ENCODE assay signal across 22 cellular contexts in the genomic region with DNA sequence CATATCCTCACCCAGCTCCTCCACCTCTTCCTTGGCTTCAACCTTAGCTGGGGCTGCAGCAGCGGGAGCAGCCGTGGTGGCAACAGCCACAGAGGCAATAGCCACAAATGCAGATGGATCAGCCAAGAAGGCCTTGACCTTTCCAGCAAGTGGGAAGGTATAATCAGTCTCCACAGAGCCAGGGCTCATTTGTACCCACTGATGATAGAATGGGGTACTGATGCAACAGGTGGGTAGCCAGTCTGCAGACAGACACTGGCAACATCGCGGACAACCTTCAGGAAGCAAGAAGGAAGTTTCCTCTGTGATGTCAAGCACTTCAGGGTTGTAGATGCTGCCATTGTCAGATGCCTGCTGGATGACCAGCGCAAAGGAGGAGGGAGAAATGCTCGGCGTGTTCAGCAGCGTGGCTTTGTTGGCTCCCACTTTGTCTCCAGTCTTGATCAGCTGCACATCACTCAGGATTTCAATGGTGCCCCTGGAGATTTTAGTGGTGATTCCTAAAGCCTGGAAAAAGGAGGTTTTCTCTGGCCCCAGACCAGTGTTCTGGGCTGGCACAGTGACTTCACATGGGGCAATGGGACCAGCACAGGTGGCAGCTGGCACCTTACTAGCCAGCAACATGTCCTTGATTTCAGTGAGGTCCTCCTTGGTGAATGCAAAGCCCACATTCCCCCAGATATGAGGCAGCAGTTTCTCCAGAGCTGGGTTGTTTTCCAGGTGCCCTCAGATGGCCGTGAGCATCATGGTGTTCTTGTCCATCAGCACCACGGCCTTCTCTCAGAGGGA. TPM values are rescaled to one million over a fixed set of nuclear protein-coding genes. Genes with fewer than 3 reads are reported as not detected.
"Had no signal": no experiment of that assay in that cellular context is flagged by ENCODE, and none has a peak within 500 bp of the region (broad histone marks: within the 10 kb centered on the region; RNA-seq: fewer than 3 reads in every experiment).

No MANE protein-coding gene starts in this region.

- H3K4me3 ChIP-seq: hepatocyte, prostate gland, right lobe of liver, stomach, thoracic aorta, transverse colon had no signal

- H3K9me3 ChIP-seq: prostate gland, right lobe of liver, stomach, thoracic aorta, transverse colon had no signal

- FAIRE-seq: colon, endothelial cell of umbilical vein had no signal

- H3K27ac Mint-ChIP-seq: endodermal cell, naive B cell had no signal

- H3K27me3 ChIP-seq: right lobe of liver, transverse colon had no signal

- DNase-seq: endodermal cell; foreskin melanocyte; mesendoderm; naive B cell; stimulated activated CD4-positive, alpha-beta T cell treated with anti-CD3 and anti-CD28 coated beads, Interleukin-1b, Interleukin-23, amount 100 ng/mL, for 48 hours; stimulated activated CD4-positive, alpha-beta T cell treated with anti-CD3 and anti-CD28 coated beads, Interleukin-4, amount 100 ng/mL, for 4 hours had no signal

- H3K36me3 ChIP-seq: prostate gland, right lobe of liver, stomach, thoracic aorta, transverse colon had no signal

- H3K36me3 Mint-ChIP-seq: naive B cell had no signal

- H3K9me3 Mint-ChIP-seq: dendritic cell treated with granulocyte-macrophage colony-stimulating factor and Interleukin-4, amounts not matched to agents 40 ng/mL and 50 ng/mL, for 4 days; endodermal cell; naive B cell had no signal

- H3K4me3 Mint-ChIP-seq: dendritic cell treated with granulocyte-macrophage colony-stimulating factor and Interleukin-4, amounts not matched to agents 40 ng/mL and 50 ng/mL, for 4 days; endodermal cell had no signal

- H3K27ac ChIP-seq: hepatocyte, prostate gland, right lobe of liver, stomach, thoracic aorta, transverse colon had no signal

- H3K4me1 ChIP-seq: prostate gland, right lobe of liver had no signal

RNA-seq across cellular contexts. Expression of gene PLCB2, which starts 4.8 kb away (rescaled TPM):
- total RNA-seq: renal cortical epithelial cell had no signal

RNA-seq across cellular contexts. Expression of gene CCDC9B, which starts 28.2 kb away (rescaled TPM):
- polyA plus RNA-seq: neural cell had no signal

RNA-seq across cellular contexts. Expression of gene ANKRD63, which starts 29.7 kb away (rescaled TPM):
- total RNA-seq: endodermal cell, endothelial cell of umbilical vein, kidney epithelial cell, liver, lung microvascular endothelial cell, thoracic aorta, transverse colon, urinary bladder had no signal
- polyA plus RNA-seq: endothelial cell of umbilical vein, liver, stomach, urinary bladder had no signal

RNA-seq across cellular contexts. Expression of gene PHGR1, which starts 38.3 kb away (rescaled TPM):
- total RNA-seq: endodermal cell, endothelial cell of umbilical vein, kidney epithelial cell, lung microvascular endothelial cell, osteocyte, prostate gland, renal cortical epithelial cell, right lobe of liver, thoracic aorta, urinary bladder had no signal
- polyA plus RNA-seq: endothelial cell of umbilical vein, liver, neural cell had no signal
